16 cellular contexts compared by ENCODE assay signal in genomic region chr13:64774915-64775314, GRCh38.
DNase-seq lines count a peak whose midpoint lies in the region; TF ChIP-seq lines count a peak whose summit lies in the region.
"Had no signal": no experiment of that assay in that cellular context is flagged by ENCODE, and none has a peak within 500 bp of the region (broad histone marks: within the 10 kb centered on the region; RNA-seq: fewer than 3 reads in every experiment).

No MANE protein-coding gene starts in this region.

- no peak for TF ChIP-seq POLR2A in testis (IDR thresholded peaks at IDR 0.05)

- H3K27me3 ChIP-seq in PC-9 (ENCODE audit: insufficient read depth, low read depth), result no peaks in the 10 kb centered on the region
- no peaks in the 10 kb centered on the region for H3K27me3 ChIP-seq in testis
- H3K27me3 ChIP-seq: BLaER1 treated with 17β-estradiol and CSF1 and Interleukin-3, amounts not matched to agents 10 nM and 100 nM had no signal

- H3K4me1 ChIP-seq in PC-9 (replicated peaks; ENCODE audit: insufficient read depth), result 0 out of 2 replicates have a peak, but pooled peaks cover 5% of the 10 kb centered on the region
- H3K4me1 ChIP-seq in testis, result no peaks in the 10 kb centered on the region
- H3K4me1 ChIP-seq: BLaER1 treated with 17β-estradiol and CSF1 and Interleukin-3, amounts not matched to agents 10 nM and 100 nM; Caco-2 had no signal

- H3K4me2 ChIP-seq in PC-9, result no peak overlapping the region
- H3K4me2 ChIP-seq: BLaER1 treated with 17β-estradiol and CSF1 and Interleukin-3, amounts not matched to agents 10 nM and 100 nM had no signal

- intact Hi-C loops in PC-9 (cut with micrococcal nuclease; ENCODE audit: unreplicated experiment) (no loop called here), testis (cut with DNase I; ENCODE audit: low total_unique reads) (no loop called here)

- BruUV-seq in PC-9 (replicated peaks; lab: Mats Ljungman, UMichigan), result no TSS peak

- DNase-seq in DMS53 (lab: John Stamatoyannopoulos, UW) (peak; percentile 39), NCI-H69 (lab: John Stamatoyannopoulos, UW) (peak; percentile 23), PC-9 (no peak), T1000 (lab: John Stamatoyannopoulos, UW) (no peak), ecto neural progenitor cell (ENCODE audit: low spot score) (no peak), testis (no peak)
- DNase-seq: 8988T; AML-193; Caco-2; Calu3; CD4-positive, alpha-beta T cell; CD8-positive, alpha-beta T cell; DMS79 treated with DMSO at 0.1 percent for 48 hours; GF-D8 had no signal

- H3F3A ChIP-seq in PC-9 (ENCODE audit: insufficient read depth, low read depth), result no peaks in the 10 kb centered on the region

- no peaks in the 10 kb centered on the region for H4K20me1 ChIP-seq in PC-9 (ENCODE audit: insufficient read depth)
- H4K20me1 ChIP-seq: BLaER1 treated with 17β-estradiol and CSF1 and Interleukin-3, amounts not matched to agents 10 nM and 100 nM had no signal

- CTCF ChIA-PET in PC-9 (lab: Charles Lee), result no interaction called here

- H2AFZ ChIP-seq in PC-9, result 0 out of 2 replicates have a peak overlapping the region, but pooled peaks have one; percentile 2

- H3K9me2 ChIP-seq in PC-9 (ENCODE audit: insufficient read depth), result no peaks in the 10 kb centered on the region

- no peak for TF ChIP-seq CTCF in PC-9 (conservative IDR thresholded peaks at IDR 0.05)
- TF ChIP-seq CTCF in testis (IDR thresholded peaks at IDR 0.05), result no peak

- no peaks in the 10 kb centered on the region for H3K9me3 ChIP-seq in PC-9 (ENCODE audit: insufficient read depth, low read depth)
- H3K9me3 ChIP-seq in testis, result no peaks in the 10 kb centered on the region
- H3K9me3 ChIP-seq: BLaER1 treated with 17β-estradiol and CSF1 and Interleukin-3, amounts not matched to agents 10 nM and 100 nM; Caco-2 had no signal

- no peaks in the 10 kb centered on the region for H3K36me3 ChIP-seq in PC-9 (ENCODE audit: low read depth)
- H3K36me3 ChIP-seq in testis (ENCODE audit: low read depth, missing control alignments), result no peaks in the 10 kb centered on the region
- H3K36me3 ChIP-seq: BLaER1 treated with 17β-estradiol and CSF1 and Interleukin-3, amounts not matched to agents 10 nM and 100 nM had no signal

- POLR2A ChIA-PET in PC-9 (lab: Charles Lee; ENCODE audit: unreplicated experiment), result no interaction called here

- H3K4me3 ChIP-seq in PC-9 (no peak overlapping the region), testis (no peak overlapping the region)
- H3K4me3 ChIP-seq: BLaER1 treated with 17β-estradiol and CSF1 and Interleukin-3, amounts not matched to agents 10 nM and 100 nM had no signal

- no peaks in the 10 kb centered on the region for H3K79me2 ChIP-seq in PC-9 (ENCODE audit: low read depth)

- no peak overlapping the region for H3K27ac ChIP-seq in PC-9
- H3K27ac ChIP-seq in testis, result no peak overlapping the region
- H3K27ac ChIP-seq: BLaER1 treated with 17β-estradiol and CSF1 and Interleukin-3, amounts not matched to agents 10 nM and 100 nM; C4-2B had no signal

- 87 to 91% methylated on average over 1 of the region's 1 CpG for WGBS in testis, 2 donors

Comparison
In these comparisons a context has a peak if more than half of its experiments do, and no peak if none do; other contexts are left out.
1. DNase-seq: peak in DMS53 (single experiment) and NCI-H69 (single experiment); none in PC-9 (0 of 2), T1000 (single experiment), ecto neural progenitor cell (single experiment) and testis (single experiment).